In the genomic region with DNA sequence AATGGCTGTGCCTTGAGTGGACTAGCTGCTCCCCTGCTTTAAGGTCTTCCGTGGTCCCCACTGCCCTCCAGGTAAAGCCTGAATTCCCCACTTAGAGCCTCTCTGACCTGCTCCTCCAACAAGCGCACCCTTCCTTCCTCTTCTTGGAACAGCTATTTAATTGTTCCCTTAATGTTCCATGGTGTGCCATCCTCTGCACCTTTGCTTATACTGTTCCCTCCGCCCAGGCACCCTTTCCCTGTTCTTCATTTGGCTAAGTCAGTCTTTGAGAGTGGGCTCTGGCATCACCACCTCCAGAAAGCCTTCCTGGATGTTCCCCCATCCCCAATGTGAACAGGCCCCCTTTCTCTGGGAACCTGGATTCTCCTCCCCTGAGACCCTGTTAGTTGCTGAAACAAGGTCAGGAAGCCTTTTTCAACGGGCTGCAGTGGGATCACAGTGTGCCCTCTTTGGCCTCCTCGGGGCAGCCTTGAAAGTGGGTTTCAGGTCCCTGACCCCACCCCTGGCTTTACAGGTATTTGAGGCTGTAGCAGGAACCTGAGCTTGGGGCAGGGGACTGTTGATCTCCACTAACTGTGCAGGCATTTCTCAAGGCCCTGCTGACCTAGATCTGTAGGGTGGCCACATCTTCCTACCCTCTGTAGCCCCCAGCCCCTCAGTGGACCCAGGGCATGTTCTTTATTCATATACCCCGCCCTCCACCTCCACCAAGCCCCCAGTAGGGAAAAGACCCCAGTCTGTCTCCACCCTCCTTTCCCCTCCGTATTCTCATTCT, we compare ENCODE assay signal across 18 cellular contexts. TPM values are rescaled to one million over a fixed set of nuclear protein-coding genes. Genes with fewer than 3 reads are reported as not detected.
DNase-seq lines count a peak whose midpoint lies in the region; ATAC-seq and TF ChIP-seq lines count a peak whose summit lies in the region.
"Had no signal": no experiment of that assay in that cellular context is flagged by ENCODE, and none has a peak within 500 bp of the region (broad histone marks: within the 10 kb centered on the region; RNA-seq: fewer than 3 reads in every experiment).

No MANE protein-coding gene starts in this region.

- peak overlapping the region; percentile 97 for H3K27ac ChIP-seq in PC-3 (ENCODE audit: low read length)
- H3K27ac ChIP-seq in suprapubic skin = peak overlapping the region; percentile 12
- H3K27ac ChIP-seq in trophoblast cell (ENCODE audit: low read depth, low read length) = no peak overlapping the region
- H3K27ac ChIP-seq: BLaER1 had no signal

- no peaks in the 10 kb centered on the region for H3K9me2 ChIP-seq in PC-3 (replicated peaks; ENCODE audit: low read length)

- intact Hi-C loops in PC-3 (cut with micrococcal nuclease) = no loop called here

- H2AFZ ChIP-seq in PC-3 (ENCODE audit: low read length) = no peak overlapping the region
- H2AFZ ChIP-seq in trophoblast cell (ENCODE audit: insufficient read depth, low read length, poor library complexity) = no peak overlapping the region

- no peak overlapping the region for H3K4ac ChIP-seq in trophoblast cell (ENCODE audit: low read depth, low read length)

- ATAC-seq in PC-3 = no peak
- ATAC-seq: natural killer cell; stimulated activated naive B cell treated with anti-CD40 and anti-IgM and Interleukin-4, amounts not matched to agents 10 μg/mL and 1 μg/mL and 100 μg/mL, for 72 hours had no signal

- H3K9me3 Mint-ChIP-seq in chondrocyte (ENCODE audit: low read depth) (no peaks in the 10 kb centered on the region), nephron (no peaks in the 10 kb centered on the region)
- H3K9me3 Mint-ChIP-seq: endodermal cell; natural killer cell; stimulated activated naive B cell treated with anti-CD40 and anti-IgM and Interleukin-4, amounts not matched to agents 10 μg/mL and 1 μg/mL and 100 μg/mL, for 72 hours had no signal

- H3K36me3 Mint-ChIP-seq in chondrocyte (ENCODE audit: low read depth) (peaks cover 6% of the 10 kb centered on the region), nephron (ENCODE audit: low read depth) (peaks cover 21% of the 10 kb centered on the region)
- H3K36me3 Mint-ChIP-seq: natural killer cell; stimulated activated naive B cell treated with anti-CD40 and anti-IgM and Interleukin-4, amounts not matched to agents 10 μg/mL and 1 μg/mL and 100 μg/mL, for 72 hours had no signal

- H3K4me1 ChIP-seq in PC-3 (ENCODE audit: insufficient read depth, low read length) = peaks cover 39% of the 10 kb centered on the region
- peaks cover 62% of the 10 kb centered on the region for H3K4me1 ChIP-seq in suprapubic skin
- no peaks in the 10 kb centered on the region for H3K4me1 ChIP-seq in trophoblast cell (ENCODE audit: control insufficient read depth in 1 of 2, insufficient read depth in 2 of 2, low read length in 2 of 2)
- H3K4me1 ChIP-seq: BLaER1 had no signal

- no peak overlapping the region for H3K18ac ChIP-seq in trophoblast cell (ENCODE audit: low read length)

- H3K4me1 Mint-ChIP-seq in chondrocyte (ENCODE audit: low read depth) (peaks cover 76% of the 10 kb centered on the region), nephron (peaks cover 70% of the 10 kb centered on the region)
- H3K4me1 Mint-ChIP-seq: natural killer cell; stimulated activated naive B cell treated with anti-CD40 and anti-IgM and Interleukin-4, amounts not matched to agents 10 μg/mL and 1 μg/mL and 100 μg/mL, for 72 hours had no signal

- H4K20me1 ChIP-seq in PC-3 (ENCODE audit: low read length) = no peaks in the 10 kb centered on the region
- H4K20me1 ChIP-seq: BLaER1 had no signal

- H3K4me2 ChIP-seq in PC-3 (ENCODE audit: low read length) = peak overlapping the region; percentile 45
- H3K4me2 ChIP-seq in trophoblast cell (ENCODE audit: low read length) = no peak overlapping the region
- H3K4me2 ChIP-seq: BLaER1 had no signal

- no TSS peak for BruUV-seq in PC-3 (replicated peaks; lab: Mats Ljungman, UMichigan)

- no peak overlapping the region for H4K8ac ChIP-seq in trophoblast cell (ENCODE audit: low read depth, low read length)

- H2BK5ac ChIP-seq in trophoblast cell (ENCODE audit: low read depth, low read length, poor library complexity) = no peak overlapping the region

- WGBS in suprapubic skin = 86% methylated on average over 7 of the region's 7 CpGs
- WGBS in trophoblast cell (ENCODE audit: extremely low coverage, insufficient coverage, insufficient read length) = no CpG with 5 or more reads among the region's 7 CpGs

- H3K27me3 ChIP-seq in PC-3 (ENCODE audit: low read length) (no peaks in the 10 kb centered on the region), suprapubic skin (peaks cover 2% of the 10 kb centered on the region), trophoblast cell (ENCODE audit: insufficient read depth, low read length) (no peaks in the 10 kb centered on the region)
- H3K27me3 ChIP-seq: BLaER1 had no signal

- TF ChIP-seq POLR2A in suprapubic skin (IDR thresholded peaks at IDR 0.05) = no peak

- H3K14ac ChIP-seq in trophoblast cell (ENCODE audit: low read length) = no peak overlapping the region

- H3K27ac Mint-ChIP-seq in chondrocyte (ENCODE audit: unreplicated experiment) (peak overlapping the region; percentile 92), nephron (peak overlapping the region; percentile 89 to 98 (median 96))
- H3K27ac Mint-ChIP-seq: endodermal cell; natural killer cell; stimulated activated naive B cell treated with anti-CD40 and anti-IgM and Interleukin-4, amounts not matched to agents 10 μg/mL and 1 μg/mL and 100 μg/mL, for 72 hours had no signal

- no peak overlapping the region for H3K4me3 ChIP-seq in PC-3 (ENCODE audit: low read length)
- no peak overlapping the region for H3K4me3 ChIP-seq in suprapubic skin
- no peak overlapping the region for H3K4me3 ChIP-seq in trophoblast cell (ENCODE audit: low read depth, low read length)
- H3K4me3 ChIP-seq: BLaER1, skin epidermis had no signal

- no peak overlapping the region for H2BK120ac ChIP-seq in trophoblast cell (ENCODE audit: insufficient read depth, low read length, poor library complexity)

- no peaks in the 10 kb centered on the region for H3K9me3 ChIP-seq in PC-3 (ENCODE audit: low read length)
- H3K9me3 ChIP-seq in suprapubic skin = no peaks in the 10 kb centered on the region
- H3K9me3 ChIP-seq in trophoblast cell (ENCODE audit: insufficient read depth, low read depth, low read length) = peaks cover 2% of the 10 kb centered on the region
- H3K9me3 ChIP-seq: BLaER1 had no signal

- TF ChIP-seq CTCF in PC-3 (conservative IDR thresholded peaks at IDR 0.05; ENCODE audit: low read depth, low read length) (no peak), chondrocyte (IDR thresholded peaks at IDR 0.05) (no peak), nephron (IDR thresholded peaks at IDR 0.05; ENCODE audit: unreplicated experiment in 3 of 3) (no peak), suprapubic skin (IDR thresholded peaks at IDR 0.05) (no peak)

- CTCF ChIA-PET in PC-3 (lab: Charles Lee) = interaction anchor here (0.6 kb wide), 1 partner anchor 50 kb away, joined by 4 read pairs; no protein-coding TSS in a partner anchor

- no peaks in the 10 kb centered on the region for H3K79me1 ChIP-seq in trophoblast cell (ENCODE audit: low read length)

- H3K36me3 ChIP-seq in PC-3 (ENCODE audit: low read depth, low read length) (no peaks in the 10 kb centered on the region), suprapubic skin (no peaks in the 10 kb centered on the region), trophoblast cell (ENCODE audit: control insufficient read depth in 1 of 2, insufficient read depth in 2 of 2, low read length in 2 of 2) (no peaks in the 10 kb centered on the region)
- H3K36me3 ChIP-seq: BLaER1 had no signal

- H3K4me3 Mint-ChIP-seq in chondrocyte (ENCODE audit: unreplicated experiment) = peak overlapping the region; percentile 58
- peak overlapping the region in 2 of 3 experiments; percentile 31 to 43 for H3K4me3 Mint-ChIP-seq in nephron
- H3K4me3 Mint-ChIP-seq: endodermal cell; natural killer cell; stimulated activated naive B cell treated with anti-CD40 and anti-IgM and Interleukin-4, amounts not matched to agents 10 μg/mL and 1 μg/mL and 100 μg/mL, for 72 hours had no signal

- H3F3A ChIP-seq in PC-3 (ENCODE audit: low read length, unreplicated experiment) = no peaks in the 10 kb centered on the region

- H3K79me2 ChIP-seq in PC-3 (ENCODE audit: low read length) = no peaks in the 10 kb centered on the region
- no peaks in the 10 kb centered on the region for H3K79me2 ChIP-seq in trophoblast cell (ENCODE audit: control insufficient read depth, insufficient read depth, low read length, poor library complexity)

- H4K91ac ChIP-seq in trophoblast cell (ENCODE audit: low read depth, low read length) = no peak overlapping the region

- H2BK12ac ChIP-seq in trophoblast cell (ENCODE audit: low read length) = no peak overlapping the region

- no peak overlapping the region for H2AK5ac ChIP-seq in trophoblast cell (ENCODE audit: low read length)

- H4K12ac ChIP-seq in trophoblast cell (ENCODE audit: low read depth, low read length) = no peak overlapping the region

- H3K27me3 Mint-ChIP-seq in chondrocyte (ENCODE audit: low read depth) (no peaks in the 10 kb centered on the region), nephron (ENCODE audit: low read depth) (peaks cover 5% of the 10 kb centered on the region)

- DNase-seq in PC-3 = no peak
- DNase-seq in chondrocyte (ENCODE audit: low spot score) = peak; percentile 38
- peak; percentile 55 for DNase-seq in suprapubic skin (ENCODE audit: low spot score in 2 of 2)
- DNase-seq in putamen (ENCODE audit: low spot score) = no peak
- DNase-seq in NCI-H1436 treated with DMSO at 0.1 percent for 48 hours (lab: John Stamatoyannopoulos, UW) = no peak
- DNase-seq in activated CD8-positive, alpha-beta memory T cell treated with anti-CD3 and anti-CD28 coated beads for 24 hours = no peak
- no peak for DNase-seq in trophoblast cell
- DNase-seq: activated CD4-positive, alpha-beta T cell treated with anti-CD3 and anti-CD28 coated beads for 48 hours; activated naive CD4-positive, alpha-beta T cell treated with anti-CD3 and anti-CD28 coated beads, Interleukin-2, amount 50 U/mL, for 16 hours; DMS153; endodermal cell; natural killer cell; NK-92 treated with Interleukin-12 subunit alpha and Interleukin-12 subunit beta, amount 100 ng/mL, for 24 hours; stimulated activated naive B cell treated with anti-CD40 and anti-IgM and Interleukin-4, amounts not matched to agents 10 μg/mL and 1 μg/mL and 100 μg/mL, for 72 hours had no signal

- no peak for TF ChIP-seq EP300 in suprapubic skin (IDR thresholded peaks at IDR 0.05)

- no peak overlapping the region for H3K23ac ChIP-seq in trophoblast cell (ENCODE audit: low read length)

- POLR2A ChIA-PET in PC-3 (lab: Charles Lee; ENCODE audit: unreplicated experiment) = no interaction called here

- H3K9ac ChIP-seq in PC-3 (ENCODE audit: low read length) (peak overlapping the region; percentile 36; the same call in 1 of the 2 replicates), trophoblast cell (ENCODE audit: low read length) (no peak overlapping the region)
- H3K9ac ChIP-seq: BLaER1 had no signal

RNA-seq across cellular contexts. Expression of gene ISLR, which starts 5.0 kb away (rescaled TPM):
- total RNA-seq in PC-3 (2014; rRNA removed) = not detected in 2 replicates
- total RNA-seq in chondrocyte = 49.6 to 143 TPM (median 53.3 TPM) in 3 replicates
- 10 to 100 TPM; 11.5 to 41.1 (median 18.1) TPM for total RNA-seq in suprapubic skin
- 0.27 and 0.36 TPM in 2 replicates for polyA plus RNA-seq in trophoblast cell (2013)
- total RNA-seq: natural killer cell had no signal

RNA-seq across cellular contexts. Expression of gene STRA6, which starts 24.1 kb away (rescaled TPM):
- total RNA-seq in PC-3 (2014; rRNA removed) = 0.29 and 5.8 TPM in 2 replicates
- total RNA-seq in chondrocyte = 4.9 to 12.7 TPM (median 5.4 TPM) in 3 replicates
- under 1 TPM in 2 of 4 donors, not detected in 2; 0.26 to 0.39 TPM for total RNA-seq in suprapubic skin
- 9.9 and 10.6 TPM in 2 replicates for polyA plus RNA-seq in trophoblast cell (2013)
- total RNA-seq: natural killer cell had no signal

RNA-seq across cellular contexts. Expression of gene ISLR2, which starts 48.1 kb away (rescaled TPM):
- total RNA-seq in PC-3 (2014; rRNA removed) (0.22 TPM in 1 of 2 replicates, not detected in the other), chondrocyte (2.9 to 4.9 TPM (median 3.2 TPM) in 3 replicates), suprapubic skin (1 to 10 TPM in 2 of 4 donors, under 1 TPM in 1, not detected in 1; 0.57 to 1.9 (median 1.1) TPM)
- polyA plus RNA-seq in trophoblast cell (2013) = 0.03 TPM in 2 replicates
- total RNA-seq: endodermal cell, natural killer cell had no signal

RNA-seq across cellular contexts. Expression of gene CCDC33, which starts 57.6 kb away (rescaled TPM):
- total RNA-seq in PC-3 (2014; rRNA removed) = 0.77 TPM in 1 of 2 replicates, not detected in the other
- total RNA-seq in chondrocyte = not detected in 3 replicates
- total RNA-seq in suprapubic skin = under 1 TPM in 1 of 4 donors, not detected in 3; 0.60 TPM
- 1.9 and 2.1 TPM in 2 replicates for polyA plus RNA-seq in trophoblast cell (2013)
- total RNA-seq: lower leg skin, natural killer cell had no signal

Comparison
In these comparisons a context has a peak if more than half of its experiments do, and no peak if none do; other contexts are left out.
1. DNase-seq: peak in chondrocyte (single experiment) and suprapubic skin (2 of 2); none in PC-3 (single experiment), putamen (single experiment), NCI-H1436 treated with DMSO at 0.1 percent for 48 hours (single experiment), activated CD8-positive, alpha-beta memory T cell treated with anti-CD3 and anti-CD28 coated beads for 24 hours (single experiment) and trophoblast cell (0 of 2).
2. RNA of gene ISLR, which starts 5.0 kb away (total RNA-seq): 49.6 to 143 TPM in chondrocyte and 11.5 to 41.1 TPM in suprapubic skin; not detected in PC-3; every median in the first group is over 10 times any median in the second.